ENCODE assay signal across 11 cellular contexts in the genomic region with DNA sequence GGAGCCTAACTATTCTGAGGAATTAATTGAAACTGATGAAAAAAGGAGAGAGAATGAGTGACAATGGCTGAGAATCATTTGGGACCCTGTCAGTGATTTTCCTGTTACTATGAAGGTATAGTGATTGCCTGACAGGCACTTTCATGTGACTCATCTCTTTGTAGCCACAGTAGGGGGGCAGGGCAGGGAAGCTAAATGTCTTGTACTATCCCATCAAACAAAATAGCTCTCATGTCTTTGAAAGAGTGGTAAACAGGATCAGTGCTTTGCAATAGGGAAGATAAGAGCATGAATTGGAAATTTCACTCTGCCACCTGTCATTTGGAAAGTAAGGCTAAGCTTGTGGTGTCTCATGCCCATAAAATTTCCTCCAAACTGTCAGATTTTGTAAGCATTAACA.
DNase-seq lines count a peak whose midpoint lies in the region; ATAC-seq and TF ChIP-seq lines count a peak whose summit lies in the region.
"Had no signal": no experiment of that assay in that cellular context is flagged by ENCODE, and none has a peak within 500 bp of the region (broad histone marks: within the 10 kb centered on the region; RNA-seq: fewer than 3 reads in every experiment).

No MANE protein-coding gene starts in this region.

- H3K36me3 ChIP-seq in testis (ENCODE audit: low read depth, missing control alignments): no peaks in the 10 kb centered on the region

- no peaks in the 10 kb centered on the region for H3K27me3 ChIP-seq in testis

- H3K9me3 Mint-ChIP-seq in activated naive CD8-positive, alpha-beta T cell treated with anti-CD3 and anti-CD28 coated beads, Interleukin-2, amount 10 ng/mL, durations not matched to agents 7 days and 5 days: no peaks in the 10 kb centered on the region
- H3K9me3 Mint-ChIP-seq: memory B cell had no signal

- H3K27ac ChIP-seq in testis: no peak overlapping the region

- no peak overlapping the region for H3K27ac Mint-ChIP-seq in activated naive CD8-positive, alpha-beta T cell treated with anti-CD3 and anti-CD28 coated beads, Interleukin-2, amount 10 ng/mL, durations not matched to agents 7 days and 5 days
- H3K27ac Mint-ChIP-seq: memory B cell had no signal

- no peak overlapping the region for H3K4me3 ChIP-seq in testis

- peaks cover 51% of the 10 kb centered on the region for H3K36me3 Mint-ChIP-seq in activated naive CD8-positive, alpha-beta T cell treated with anti-CD3 and anti-CD28 coated beads, Interleukin-2, amount 10 ng/mL, durations not matched to agents 7 days and 5 days

- POLR2A ChIA-PET in activated naive CD8-positive, alpha-beta T cell treated with anti-CD3 and anti-CD28 coated beads, Interleukin-2, amount 10 ng/mL, durations not matched to agents 7 days and 5 days (lab: Charles Lee): interaction anchor here (1.4 kb wide), 1 partner anchor 25 kb away, joined by 3 read pairs; no protein-coding TSS in a partner anchor

- H3K4me3 Mint-ChIP-seq in activated naive CD8-positive, alpha-beta T cell treated with anti-CD3 and anti-CD28 coated beads, Interleukin-2, amount 10 ng/mL, durations not matched to agents 7 days and 5 days: no peak overlapping the region
- H3K4me3 Mint-ChIP-seq: memory B cell had no signal

- intact Hi-C loops in testis (cut with DNase I; ENCODE audit: low total_unique reads): no loop called here

- no peaks in the 10 kb centered on the region for H3K9me3 ChIP-seq in testis

- no peak for TF ChIP-seq POLR2A in testis (IDR thresholded peaks at IDR 0.05)

- peak; percentile 77 for ATAC-seq in activated naive CD8-positive, alpha-beta T cell treated with anti-CD3 and anti-CD28 coated beads, Interleukin-2, amount 10 ng/mL, durations not matched to agents 7 days and 5 days (ENCODE audit: low read depth)
- ATAC-seq in GM21529 (IDR thresholded peaks at IDR 0.05; ENCODE audit: unreplicated experiment) (no peak), HG03442 (IDR thresholded peaks at IDR 0.05; ENCODE audit: unreplicated experiment) (no peak)

- DNase-seq in NK-92 treated with Interleukin-12 subunit alpha and Interleukin-12 subunit beta, amount 100 ng/mL, for 24 hours (lab: John Stamatoyannopoulos, UW): peak; percentile 17
- DNase-seq in NK-92 (lab: John Stamatoyannopoulos, UW; ENCODE audit: unreplicated experiment): no peak
- peak; percentile 76 for DNase-seq in NCI-H345 (lab: John Stamatoyannopoulos, UW)
- no peak for DNase-seq in activated naive CD8-positive, alpha-beta T cell treated with anti-CD3 and anti-CD28 coated beads, Interleukin-2, amount 10 ng/mL, durations not matched to agents 7 days and 5 days
- DNase-seq in renal cortical epithelial cell (ENCODE audit: low read depth): peak; percentile 66
- no peak for DNase-seq in testis
- DNase-seq: NCI-H526; stimulated activated naive CD4-positive, alpha-beta T cell had no signal

- H3K27me3 Mint-ChIP-seq in activated naive CD8-positive, alpha-beta T cell treated with anti-CD3 and anti-CD28 coated beads, Interleukin-2, amount 10 ng/mL, durations not matched to agents 7 days and 5 days: no peaks in the 10 kb centered on the region
- H3K27me3 Mint-ChIP-seq: memory B cell had no signal

- H3K4me1 Mint-ChIP-seq in activated naive CD8-positive, alpha-beta T cell treated with anti-CD3 and anti-CD28 coated beads, Interleukin-2, amount 10 ng/mL, durations not matched to agents 7 days and 5 days: peaks cover 17% of the 10 kb centered on the region

- H3K4me1 ChIP-seq in testis: no peaks in the 10 kb centered on the region

- no peak for TF ChIP-seq CTCF in testis (IDR thresholded peaks at IDR 0.05)

Comparison
In these comparisons a context has a peak if more than half of its experiments do, and no peak if none do; other contexts are left out.
1. DNase-seq: peak in NK-92 treated with Interleukin-12 subunit alpha and Interleukin-12 subunit beta, amount 100 ng/mL, for 24 hours (single experiment), NCI-H345 (single experiment) and renal cortical epithelial cell (single experiment); none in NK-92 (single experiment), activated naive CD8-positive, alpha-beta T cell treated with anti-CD3 and anti-CD28 coated beads, Interleukin-2, amount 10 ng/mL, durations not matched to agents 7 days and 5 days (single experiment) and testis (single experiment).